1 cellular context compared by ENCODE assay signal in the genomic region with DNA sequence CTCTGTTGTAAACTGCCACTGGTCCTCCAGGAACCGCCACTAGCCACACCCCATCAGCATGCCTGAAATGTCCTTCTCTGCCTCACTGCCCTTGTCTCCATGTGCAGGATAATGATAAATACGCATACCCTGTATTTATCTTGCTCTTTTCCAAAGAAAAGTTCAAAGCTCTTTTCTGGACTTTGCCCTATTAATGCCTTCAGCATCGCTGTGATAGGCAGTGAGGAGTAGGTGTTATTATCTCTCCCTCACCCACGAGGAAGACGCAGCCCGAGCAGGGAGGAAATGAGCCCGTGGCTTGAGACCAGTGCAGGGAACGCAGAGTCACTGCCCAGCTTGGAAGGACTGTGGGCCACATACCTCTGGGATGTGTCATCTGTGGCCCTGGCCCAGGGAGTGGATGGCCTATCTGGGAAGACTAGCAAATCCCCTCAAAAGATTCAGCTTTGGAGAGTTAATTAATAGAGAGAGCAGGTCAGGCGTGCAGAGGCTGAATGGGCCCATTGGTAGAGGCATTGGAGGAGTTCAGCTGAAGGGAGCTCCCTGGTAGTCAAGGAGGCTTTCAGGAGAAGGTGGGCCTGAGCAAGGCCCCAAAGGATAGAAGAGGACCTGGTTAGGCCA.
A peak's percentile ranks its signal among the peaks of the same experiment; 100 is the strongest.
TF ChIP-seq lines count a peak whose summit lies in the region.

No MANE protein-coding gene starts in this region.

TF ChIP-seq in K562, 482 proteins besides CTCF, POLR2A, EP300 and RAD21 (continued from another document and continues in another):
- TF ChIP-seq ZNF592 (IDR thresholded peaks at IDR 0.05): peak; percentile 30; the same call in 1 of the 2 replicates
- no peak for TF ChIP-seq ZNF668 (CRISPR knock-in tag; IDR thresholded peaks at IDR 0.05)
- no peak for TF ChIP-seq DDX20 (tag; IDR thresholded peaks at IDR 0.05; ENCODE audit: low read depth)
- TF ChIP-seq HDAC2 (IDR thresholded peaks at IDR 0.05): no peak
- no peak for TF ChIP-seq HDAC3 (IDR thresholded peaks at IDR 0.05; ENCODE audit: borderline replicate concordance, partially characterized antibody)
- TF ChIP-seq MGA (IDR thresholded peaks at IDR 0.05): no peak
- no peak for TF ChIP-seq ZNF316 (IDR thresholded peaks at IDR 0.05)
- no peak for TF ChIP-seq ERF (CRISPR knock-in tag; IDR thresholded peaks at IDR 0.05)
- TF ChIP-seq CBX2 (IDR thresholded peaks at IDR 0.05; ENCODE audit: insufficient read depth, low read length, poor library complexity, severe bottlenecking): no peak
- TF ChIP-seq IRF2 (CRISPR knock-in tag; IDR thresholded peaks at IDR 0.05): no peak
- TF ChIP-seq, protein P1, sequence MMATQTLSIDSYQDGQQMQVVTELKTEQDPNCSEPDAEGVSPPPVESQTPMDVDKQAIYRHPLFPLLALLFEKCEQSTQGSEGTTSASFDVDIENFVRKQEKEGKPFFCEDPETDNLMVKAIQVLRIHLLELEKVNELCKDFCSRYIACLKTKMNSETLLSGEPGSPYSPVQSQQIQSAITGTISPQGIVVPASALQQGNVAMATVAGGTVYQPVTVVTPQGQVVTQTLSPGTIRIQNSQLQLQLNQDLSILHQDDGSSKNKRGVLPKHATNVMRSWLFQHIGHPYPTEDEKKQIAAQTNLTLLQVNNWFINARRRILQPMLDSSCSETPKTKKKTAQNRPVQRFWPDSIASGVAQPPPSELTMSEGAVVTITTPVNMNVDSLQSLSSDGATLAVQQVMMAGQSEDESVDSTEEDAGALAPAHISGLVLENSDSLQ (IDR thresholded peaks at IDR 0.05): no peak
- no peak for TF ChIP-seq PHF20 (IDR thresholded peaks at IDR 0.05; ENCODE audit: partially characterized antibody)
- TF ChIP-seq FOS (IDR thresholded peaks at IDR 0.05; ENCODE audit: extremely low read depth, insufficient read length): no peak
- TF ChIP-seq, protein P2, sequence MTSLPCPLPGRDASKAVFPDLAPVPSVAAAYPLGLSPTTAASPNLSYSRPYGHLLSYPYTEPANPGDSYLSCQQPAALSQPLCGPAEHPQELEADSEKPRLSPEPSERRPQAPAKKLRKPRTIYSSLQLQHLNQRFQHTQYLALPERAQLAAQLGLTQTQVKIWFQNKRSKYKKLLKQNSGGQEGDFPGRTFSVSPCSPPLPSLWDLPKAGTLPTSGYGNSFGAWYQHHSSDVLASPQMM (CRISPR knock-in tag; IDR thresholded peaks at IDR 0.05): no peak
- no peak for TF ChIP-seq NELFE (IDR thresholded peaks at IDR 0.05; ENCODE audit: insufficient read depth, insufficient read length)
- no peak for TF ChIP-seq ZBED1 (IDR thresholded peaks at IDR 0.05)
- TF ChIP-seq HDAC8 (tag; IDR thresholded peaks at IDR 0.05): no peak
- peak; percentile 50; the same call in 1 of the 2 replicates for TF ChIP-seq TCF3 (CRISPR knock-in tag; IDR thresholded peaks at IDR 0.05)
- no peak for TF ChIP-seq PRDM10 (IDR thresholded peaks at IDR 0.05; ENCODE audit: partially characterized antibody)
- TF ChIP-seq, protein P3, sequence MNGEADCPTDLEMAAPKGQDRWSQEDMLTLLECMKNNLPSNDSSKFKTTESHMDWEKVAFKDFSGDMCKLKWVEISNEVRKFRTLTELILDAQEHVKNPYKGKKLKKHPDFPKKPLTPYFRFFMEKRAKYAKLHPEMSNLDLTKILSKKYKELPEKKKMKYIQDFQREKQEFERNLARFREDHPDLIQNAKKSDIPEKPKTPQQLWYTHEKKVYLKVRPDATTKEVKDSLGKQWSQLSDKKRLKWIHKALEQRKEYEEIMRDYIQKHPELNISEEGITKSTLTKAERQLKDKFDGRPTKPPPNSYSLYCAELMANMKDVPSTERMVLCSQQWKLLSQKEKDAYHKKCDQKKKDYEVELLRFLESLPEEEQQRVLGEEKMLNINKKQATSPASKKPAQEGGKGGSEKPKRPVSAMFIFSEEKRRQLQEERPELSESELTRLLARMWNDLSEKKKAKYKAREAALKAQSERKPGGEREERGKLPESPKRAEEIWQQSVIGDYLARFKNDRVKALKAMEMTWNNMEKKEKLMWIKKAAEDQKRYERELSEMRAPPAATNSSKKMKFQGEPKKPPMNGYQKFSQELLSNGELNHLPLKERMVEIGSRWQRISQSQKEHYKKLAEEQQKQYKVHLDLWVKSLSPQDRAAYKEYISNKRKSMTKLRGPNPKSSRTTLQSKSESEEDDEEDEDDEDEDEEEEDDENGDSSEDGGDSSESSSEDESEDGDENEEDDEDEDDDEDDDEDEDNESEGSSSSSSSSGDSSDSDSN (IDR thresholded peaks at IDR 0.05; ENCODE audit: borderline replicate concordance in 1 of 2, low read depth in 2 of 2, low read length in 2 of 2): 0 out of 4 replicates have a peak, but pooled peaks of 1 of the 2 experiments have one; percentile 40
- no peak for TF ChIP-seq HNRNPK (IDR thresholded peaks at IDR 0.05; ENCODE audit: low read depth, low read length, poor library complexity, severe bottlenecking)
- no peak for TF ChIP-seq BACH1 (tag; IDR thresholded peaks at IDR 0.05)
- peak in 1 of 2 experiments; percentile 88; a peak in 2 of 4 replicates for TF ChIP-seq TEAD1 (CRISPR knock-in tag; IDR thresholded peaks at IDR 0.05)
- TF ChIP-seq, protein P4, sequence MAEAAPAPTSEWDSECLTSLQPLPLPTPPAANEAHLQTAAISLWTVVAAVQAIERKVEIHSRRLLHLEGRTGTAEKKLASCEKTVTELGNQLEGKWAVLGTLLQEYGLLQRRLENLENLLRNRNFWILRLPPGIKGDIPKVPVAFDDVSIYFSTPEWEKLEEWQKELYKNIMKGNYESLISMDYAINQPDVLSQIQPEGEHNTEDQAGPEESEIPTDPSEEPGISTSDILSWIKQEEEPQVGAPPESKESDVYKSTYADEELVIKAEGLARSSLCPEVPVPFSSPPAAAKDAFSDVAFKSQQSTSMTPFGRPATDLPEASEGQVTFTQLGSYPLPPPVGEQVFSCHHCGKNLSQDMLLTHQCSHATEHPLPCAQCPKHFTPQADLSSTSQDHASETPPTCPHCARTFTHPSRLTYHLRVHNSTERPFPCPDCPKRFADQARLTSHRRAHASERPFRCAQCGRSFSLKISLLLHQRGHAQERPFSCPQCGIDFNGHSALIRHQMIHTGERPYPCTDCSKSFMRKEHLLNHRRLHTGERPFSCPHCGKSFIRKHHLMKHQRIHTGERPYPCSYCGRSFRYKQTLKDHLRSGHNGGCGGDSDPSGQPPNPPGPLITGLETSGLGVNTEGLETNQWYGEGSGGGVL (CRISPR knock-in tag; IDR thresholded peaks at IDR 0.05): no peak
